Comparison of ENCODE assay signal across 16 cellular contexts in the genomic region with DNA sequence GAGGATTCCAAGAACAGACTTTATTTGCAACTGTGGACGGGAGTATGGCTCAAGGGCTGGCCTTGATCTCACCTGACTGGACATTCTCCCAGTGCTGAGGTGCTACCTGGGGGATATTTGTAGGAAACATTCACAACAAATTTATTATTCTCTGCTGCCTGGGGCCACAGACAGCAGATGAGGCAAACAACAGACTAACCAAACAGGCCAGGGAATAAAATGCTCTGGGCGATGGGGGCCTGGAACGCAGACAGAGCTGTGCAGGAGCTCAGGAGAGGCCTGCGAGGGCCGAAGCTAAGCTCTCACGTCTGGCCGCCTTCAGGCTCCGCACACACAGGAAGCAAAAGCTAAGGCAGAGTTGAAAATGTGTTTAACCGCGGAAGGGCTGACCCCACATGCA. TPM values are rescaled to one million over a fixed set of nuclear protein-coding genes. Genes with fewer than 3 reads are reported as not detected.
"Had no signal": no experiment of that assay in that cellular context is flagged by ENCODE, and none has a peak within 500 bp of the region (broad histone marks: within the 10 kb centered on the region; RNA-seq: fewer than 3 reads in every experiment).

No MANE protein-coding gene starts in this region.

- H3K4me1 ChIP-seq: colonic mucosa, esophagus squamous epithelium, gastroesophageal sphincter had no signal

- ATAC-seq: gastroesophageal sphincter; left colon; left ventricle myocardium superior; mucosa of descending colon; naive thymus-derived CD8-positive, alpha-beta T cell; right cardiac atrium had no signal

- H3K27ac ChIP-seq: colonic mucosa, esophagus squamous epithelium, gastroesophageal sphincter, neutrophil had no signal

- H3K27ac Mint-ChIP-seq: naive thymus-derived CD8-positive, alpha-beta T cell; type B pancreatic cell had no signal

- H3K36me3 Mint-ChIP-seq: naive thymus-derived CD8-positive, alpha-beta T cell; type B pancreatic cell had no signal

- H3K9me3 ChIP-seq: colonic mucosa, esophagus squamous epithelium, gastroesophageal sphincter, mucosa of descending colon, neutrophil had no signal

- DNase-seq: colonic mucosa; dermis blood vessel endothelial cell; esophagus squamous epithelium; foreskin fibroblast; glutamatergic neuron; left colon; left ventricle myocardium superior; mucosa of descending colon; naive thymus-derived CD8-positive, alpha-beta T cell; right cardiac atrium; small intestine; stimulated activated CD4-positive, alpha-beta T cell treated with anti-CD3 and anti-CD28 coated beads, Interleukin-2, amount 100 ng/mL, for 48 hours; stimulated activated naive CD4-positive, alpha-beta T cell treated with Interleukin-2 at 50 U/mL for 16 hours had no signal

- H3K9me3 Mint-ChIP-seq: naive thymus-derived CD8-positive, alpha-beta T cell; type B pancreatic cell had no signal

- H3K36me3 ChIP-seq: colonic mucosa, neutrophil had no signal

- H3K4me3 ChIP-seq: colonic mucosa, esophagus squamous epithelium, gastroesophageal sphincter, mucosa of descending colon had no signal

- H3K4me3 Mint-ChIP-seq: naive thymus-derived CD8-positive, alpha-beta T cell; type B pancreatic cell had no signal

- H3K27me3 ChIP-seq: colonic mucosa had no signal

RNA-seq across cellular contexts. Expression of a gene that starts 7.8 kb away (rescaled TPM):
- total RNA-seq: naive thymus-derived CD8-positive, alpha-beta T cell had no signal
